ENCODE assay signal across 10 cellular contexts in genomic region chr2:54603357-54603756, GRCh38.
A peak's percentile ranks its signal among the peaks of the same experiment; 100 is the strongest.
DNase-seq lines count a peak whose midpoint lies in the region; ATAC-seq and TF ChIP-seq lines count a peak whose summit lies in the region.
"Had no signal": no experiment of that assay in that cellular context is flagged by ENCODE, and none has a peak within 500 bp of the region (broad histone marks: within the 10 kb centered on the region; RNA-seq: fewer than 3 reads in every experiment).

No MANE protein-coding gene starts in this region.

- DNase-seq in T-helper 2 cell treated with Interferon-gamma antibody and Interleukin-4, amounts not matched to agents 5 μg/mL and 100 μg/mL, for 36 hours (ENCODE audit: low spot score), result no peak
- DNase-seq in T-helper 2 cell (no peak), breast epithelium (ENCODE audit: low spot score in 2 of 2) (no peak), right lobe of liver (no peak), testis (no peak), T-helper 9 cell (no peak)
- DNase-seq: 8988T; activated CD4-positive, alpha-beta T cell treated with anti-CD3 and anti-CD28 coated beads for 1 hour had no signal

- no peaks in the 10 kb centered on the region for H3K9me3 ChIP-seq in breast epithelium
- no peaks in the 10 kb centered on the region for H3K9me3 ChIP-seq in right lobe of liver
- H3K9me3 ChIP-seq in testis, result no peaks in the 10 kb centered on the region

- no peaks in the 10 kb centered on the region for H3K9me3 Mint-ChIP-seq in T-helper 2 cell treated with Interferon-gamma antibody and Interleukin-4, amounts not matched to agents 5 μg/mL and 100 μg/mL, for 36 hours

- WGBS in right lobe of liver (ENCODE audit: insufficient coverage, low coverage, low lambda C conversion rate, missing lambda C conversion rate), result 15% methylated on average over 3 of the region's 3 CpGs
- 37 to 39% methylated on average over 3 of the region's 3 CpGs for WGBS in testis, 2 donors

- peaks cover 86% of the 10 kb centered on the region for H3K4me1 Mint-ChIP-seq in T-helper 2 cell treated with Interferon-gamma antibody and Interleukin-4, amounts not matched to agents 5 μg/mL and 100 μg/mL, for 36 hours (ENCODE audit: low read depth)

- TF ChIP-seq POLR2A in breast epithelium (IDR thresholded peaks at IDR 0.05), result no peak
- TF ChIP-seq POLR2A in right lobe of liver (IDR thresholded peaks at IDR 0.05), result no peak
- TF ChIP-seq POLR2A in testis (IDR thresholded peaks at IDR 0.05), result no peak

- H3K36me3 ChIP-seq in breast epithelium (no peaks in the 10 kb centered on the region), right lobe of liver (no peaks in the 10 kb centered on the region), testis (ENCODE audit: low read depth, missing control alignments) (no peaks in the 10 kb centered on the region)

- H3K27ac Mint-ChIP-seq in T-helper 2 cell treated with Interferon-gamma antibody and Interleukin-4, amounts not matched to agents 5 μg/mL and 100 μg/mL, for 36 hours, result peak overlapping the region; percentile 66

- peaks cover 50% of the 10 kb centered on the region for H3K36me3 Mint-ChIP-seq in T-helper 2 cell treated with Interferon-gamma antibody and Interleukin-4, amounts not matched to agents 5 μg/mL and 100 μg/mL, for 36 hours (ENCODE audit: low read depth)

- peak; percentile 34 to 56 (median 50) for ATAC-seq in right lobe of liver
- no peak for ATAC-seq in GM19452 (IDR thresholded peaks at IDR 0.05; ENCODE audit: unreplicated experiment)
- no peak for ATAC-seq in HG03097 (IDR thresholded peaks at IDR 0.05; ENCODE audit: low FRiP score, unreplicated experiment)

- H3K27me3 Mint-ChIP-seq in T-helper 2 cell treated with Interferon-gamma antibody and Interleukin-4, amounts not matched to agents 5 μg/mL and 100 μg/mL, for 36 hours (ENCODE audit: low read depth), result no peaks in the 10 kb centered on the region

- peak overlapping the region; percentile 60 for H3K4me3 Mint-ChIP-seq in T-helper 2 cell treated with Interferon-gamma antibody and Interleukin-4, amounts not matched to agents 5 μg/mL and 100 μg/mL, for 36 hours

- H3K4me3 ChIP-seq in breast epithelium (no peak overlapping the region), right lobe of liver (no peak overlapping the region), testis (no peak overlapping the region)

- no peak for TF ChIP-seq CTCF in breast epithelium (IDR thresholded peaks at IDR 0.05)
- TF ChIP-seq CTCF in right lobe of liver (IDR thresholded peaks at IDR 0.05), result no peak
- TF ChIP-seq CTCF in testis (IDR thresholded peaks at IDR 0.05), result no peak

- intact Hi-C loops in breast epithelium (cut with DNase I; ENCODE audit: low total_unique reads), result no loop called here
- intact Hi-C loops in right lobe of liver (cut with DNase I), result no loop called here
- intact Hi-C loops in testis (cut with DNase I; ENCODE audit: low total_unique reads), result no loop called here

- peaks cover 0 to 23% of the 10 kb centered on the region in 2 donors for H3K4me1 ChIP-seq in breast epithelium
- peaks cover 0 to 78% (median 35%) of the 10 kb centered on the region in 4 donors for H3K4me1 ChIP-seq in right lobe of liver
- peaks cover 77% of the 10 kb centered on the region for H3K4me1 ChIP-seq in testis

- H3K27me3 ChIP-seq in breast epithelium, result no peaks in the 10 kb centered on the region
- no peaks in the 10 kb centered on the region for H3K27me3 ChIP-seq in right lobe of liver
- H3K27me3 ChIP-seq in testis, result no peaks in the 10 kb centered on the region

- H3K27ac ChIP-seq in breast epithelium (peak overlapping the region; percentile 52 to 90), right lobe of liver (peak overlapping the region; percentile 68 to 72 (median 71)), testis (peak overlapping the region; percentile 12 to 67)

Comparison
In these comparisons a context has a peak if more than half of its experiments do, and no peak if none do; other contexts are left out.
1. ATAC-seq: peak in right lobe of liver (4 of 4); none in GM19452 (single experiment) and HG03097 (single experiment).
2. Peak in every context shown above with its lines, with median percentiles within 50 percentile points of each other: H3K27ac ChIP-seq.